Comparison of ENCODE assay signal across 11 cellular contexts in the genomic region with DNA sequence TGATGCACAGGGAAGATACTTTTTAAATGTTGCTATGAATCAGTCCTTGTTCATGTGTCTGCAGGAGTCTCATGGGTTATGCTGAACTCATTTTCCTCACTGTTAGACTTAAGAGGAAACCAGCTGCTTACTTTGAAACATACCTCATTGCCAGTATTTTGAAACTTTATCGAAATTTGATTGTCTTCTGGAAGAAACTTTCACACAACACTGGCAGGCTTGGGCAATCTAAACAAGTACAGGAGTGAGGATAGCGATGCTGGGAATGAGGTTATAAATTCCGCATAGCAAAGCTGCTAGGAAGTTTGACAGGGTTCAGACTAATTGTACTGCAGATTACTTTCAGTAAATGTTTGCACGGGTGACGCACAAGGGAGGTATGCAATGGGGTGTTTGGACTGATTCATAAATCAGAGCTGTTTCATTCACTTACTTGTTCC.
A peak's percentile ranks its signal among the peaks of the same experiment; 100 is the strongest.
DNase-seq lines count a peak whose midpoint lies in the region; ATAC-seq and TF ChIP-seq lines count a peak whose summit lies in the region.
"Had no signal": no experiment of that assay in that cellular context is flagged by ENCODE, and none has a peak within 500 bp of the region (broad histone marks: within the 10 kb centered on the region; RNA-seq: fewer than 3 reads in every experiment).

No MANE protein-coding gene starts in this region.

- no peak for TF ChIP-seq CTCF in HFF-Myc (IDR thresholded peaks at IDR 0.05; ENCODE audit: low read depth, low read length, missing control alignments)
- no peak for TF ChIP-seq CTCF in astrocyte of the spinal cord (IDR thresholded peaks at IDR 0.05; ENCODE audit: low read depth, low read length)

- in situ Hi-C loops in astrocyte of the spinal cord (cut with HindIII; ENCODE audit: low sequenced_read_pairs) = no loop called here

- H3K4me3 ChIP-seq in HFF-Myc (replicated peaks; ENCODE audit: low read depth, low read length) (no peak overlapping the region), astrocyte of the spinal cord (ENCODE audit: low read depth, low read length) (no peak overlapping the region)

- DNase-seq in HFF-Myc (ENCODE audit: extremely low read depth, low read depth) = peak; percentile 76
- DNase-seq in astrocyte of the spinal cord (ENCODE audit: low read depth, low spot score) = peak; percentile 95
- DNase-seq in iris pigment epithelial cell (ENCODE audit: low read depth) = peak; percentile 99
- peak; percentile 37 for DNase-seq in smooth muscle cell of the brain vasculature (ENCODE audit: low read depth, low spot score)
- DNase-seq in AML-193 (lab: John Stamatoyannopoulos, UW) = no peak
- no peak for DNase-seq in stimulated activated CD4-positive, alpha-beta T cell treated with anti-CD3 and anti-CD28 coated beads, Interleukin-2, amount 100 ng/mL, for 24 hours
- no peak for DNase-seq in Ammon's horn (ENCODE audit: low spot score)
- DNase-seq: activated B cell treated with CpG ODN at 0.5 μM for 24 hours, amygdala, NCI-H2081 treated with DMSO at 0.1 percent for 48 hours had no signal

- ATAC-seq in GM18868 (IDR thresholded peaks at IDR 0.05; ENCODE audit: unreplicated experiment) = no peak

Comparison
In these comparisons a context has a peak if more than half of its experiments do, and no peak if none do; other contexts are left out.
1. DNase-seq: peak in HFF-Myc (single experiment), astrocyte of the spinal cord (single experiment), iris pigment epithelial cell (single experiment) and smooth muscle cell of the brain vasculature (single experiment); none in AML-193 (0 of 2), stimulated activated CD4-positive, alpha-beta T cell treated with anti-CD3 and anti-CD28 coated beads, Interleukin-2, amount 100 ng/mL, for 24 hours (0 of 2) and Ammon's horn (single experiment).